Comparison of ENCODE assay signal across 26 cellular contexts in genomic region chr17:11627301-11627700, GRCh38. TPM values are rescaled to one million over a fixed set of nuclear protein-coding genes. Genes with fewer than 3 reads are reported as not detected.
"Had no signal": no experiment of that assay in that cellular context is flagged by ENCODE, and none has a peak within 500 bp of the region (broad histone marks: within the 10 kb centered on the region; RNA-seq: fewer than 3 reads in every experiment).

No MANE protein-coding gene starts in this region.

- DNase-seq: stimulated activated CD4-positive, alpha-beta T cell treated with anti-CD3 and anti-CD28 coated beads, Interleukin-2, amount 100 ng/mL, for 48 hours; stimulated activated CD4-positive, alpha-beta T cell treated with anti-CD3 and anti-CD28 coated beads, Interleukin-4, amount 100 ng/mL, for 1 hour; stimulated activated CD4-positive, alpha-beta T cell treated with anti-CD3 and anti-CD28 coated beads, Interleukin-4, amount 100 ng/mL, for 24 hours; stimulated activated CD4-positive, alpha-beta T cell treated with anti-CD3 and anti-CD28 coated beads, Interleukin-4, amount 100 ng/mL, for 4 hours; stimulated activated CD8-positive, alpha-beta memory T cell treated with anti-CD3 and anti-CD28 coated beads, Interleukin-4, amount 100 ng/mL, for 48 hours; stimulated activated naive B cell treated with anti-CD40 and anti-IgM and Interleukin-4, amounts not matched to agents 10 μg/mL and 1 μg/mL and 100 μg/mL, for 72 hours; stimulated activated naive CD4-positive, alpha-beta T cell; stimulated activated naive CD4-positive, alpha-beta T cell treated with Interleukin-2 at 50 U/mL for 16 hours; stimulated activated naive CD8-positive, alpha-beta T cell treated with anti-CD3 and anti-CD28 coated beads, Interleukin-15, amount 100 ng/mL, for 72 hours; stimulated activated naive CD8-positive, alpha-beta T cell treated with anti-CD3 and anti-CD28 coated beads, Interleukin-15, Interleukin-2, amounts not matched to agents 100 U/mL and 50 U/mL, for 24 hours; stomach; substantia nigra; testis; thyroid gland; tibial artery; transverse colon; trophoblast cell; upper lobe of left lung; upper lobe of right lung; uterus had no signal

- H3K36me3 ChIP-seq: stomach, suprapubic skin, thoracic aorta, thyroid gland, tibial artery, tibial nerve, transverse colon, upper lobe of left lung, upper lobe of right lung, uterus, vagina had no signal

- H3K4me1 ChIP-seq: stomach, suprapubic skin, testis, thyroid gland, tibial artery, tibial nerve, upper lobe of left lung, upper lobe of right lung, uterus, vagina had no signal

- H3K4me3 ChIP-seq: stomach, suprapubic skin, testis, thoracic aorta, thyroid gland, tibial artery, tibial nerve, transverse colon, upper lobe of left lung, upper lobe of right lung, uterus, vagina had no signal

- H3K9me3 ChIP-seq: stomach, suprapubic skin, testis, thoracic aorta, thyroid gland, tibial artery, tibial nerve, transverse colon, upper lobe of left lung, upper lobe of right lung, uterus, vagina had no signal

- ATAC-seq: stimulated activated effector memory CD8-positive, alpha-beta T cell treated with anti-CD3 and anti-CD28 coated beads, Interleukin-12 subunit alpha, Interleukin-12 subunit beta, amount 100 ng/mL, for 72 hours; stimulated activated memory B cell treated with anti-CD40 and anti-IgM and Interleukin-4, amounts not matched to agents 10 μg/mL and 1 μg/mL and 100 μg/mL, for 72 hours; stimulated activated naive B cell treated with anti-CD40 and anti-IgM and Interleukin-4, amounts not matched to agents 10 μg/mL and 1 μg/mL and 100 μg/mL, for 72 hours; stimulated activated naive CD8-positive, alpha-beta T cell treated with anti-CD3 and anti-CD28 coated beads, Interleukin-15, amount 100 ng/mL, for 72 hours; stimulated activated naive CD8-positive, alpha-beta T cell treated with anti-CD3 and anti-CD28 coated beads, Interleukin-15, Interleukin-2, amounts not matched to agents 100 U/mL and 50 U/mL, for 24 hours; upper lobe of right lung had no signal

RNA-seq across cellular contexts. Expression of gene DNAH9, which starts 29.0 kb away (rescaled TPM):
- total RNA-seq: thoracic aorta, vagina had no signal
